ENCODE assay signal across 8 cellular contexts in the genomic region with DNA sequence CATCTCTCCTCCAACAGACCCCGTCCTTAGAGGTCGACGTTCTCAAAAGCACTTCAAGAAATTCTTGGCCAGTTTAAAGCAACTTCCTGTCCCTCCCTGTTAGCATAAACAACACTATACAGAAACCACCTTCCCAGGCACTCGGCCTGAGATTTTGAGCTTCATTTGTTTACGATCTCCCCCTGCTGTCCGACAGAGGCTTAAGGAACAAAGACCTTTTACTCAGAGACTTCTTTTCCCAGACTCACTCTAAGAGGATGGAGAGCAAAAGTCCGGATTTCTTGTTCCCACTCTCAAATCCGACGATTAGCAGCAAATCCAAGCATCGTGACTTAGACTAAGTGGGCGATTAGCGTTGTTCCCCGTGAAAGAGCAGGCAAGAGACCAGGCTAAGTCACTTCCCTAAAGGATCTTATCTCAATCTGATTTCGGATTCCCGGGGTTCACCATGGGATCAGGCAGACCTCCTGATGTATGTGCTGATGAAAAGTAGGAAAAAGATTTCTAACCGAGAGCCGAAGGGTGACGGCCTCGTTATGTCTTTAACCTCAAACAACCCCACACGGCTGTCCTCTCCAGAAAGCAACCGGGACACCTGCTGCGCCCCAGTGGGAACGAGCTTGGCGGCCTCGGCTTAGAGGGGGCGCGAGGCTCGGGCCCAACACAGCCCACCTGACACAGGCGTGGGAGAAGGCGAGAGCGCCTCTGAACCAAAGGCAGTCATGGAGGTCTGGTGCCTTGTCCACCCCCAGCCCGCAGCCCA. TPM values are rescaled to one million over a fixed set of nuclear protein-coding genes. Genes with fewer than 3 reads are reported as not detected.
A peak's percentile ranks its signal among the peaks of the same experiment; 100 is the strongest.
DNase-seq lines count a peak whose midpoint lies in the region; ATAC-seq and FAIRE-seq lines count a peak whose summit lies in the region.

No MANE protein-coding gene starts in this region.

- no peak overlapping the region for H2BK120ac ChIP-seq in neuronal stem cell (ENCODE audit: low read depth, low read length)

- no peaks in the 10 kb centered on the region for H3K27me3 ChIP-seq in neuronal stem cell (ENCODE audit: control insufficient read depth in 3 of 3, insufficient read depth in 3 of 3, low read depth in 1 of 3, low read length in 3 of 3)

- no peak overlapping the region for H4K8ac ChIP-seq in neuronal stem cell (ENCODE audit: low read depth, low read length)

- peak overlapping the region; percentile 98 for H2AFZ ChIP-seq in neuronal stem cell (ENCODE audit: low read length)

- no peaks in the 10 kb centered on the region for H3K27me3 Mint-ChIP-seq in activated naive CD4-positive, alpha-beta T cell treated with anti-CD3 and anti-CD28 coated beads, Interleukin-2, amount 10 ng/mL, durations not matched to agents 7 days and 5 days

- no peak overlapping the region for H4K91ac ChIP-seq in neuronal stem cell (ENCODE audit: low read depth, low read length, poor library complexity)

- peak overlapping the region; percentile 98 for H3K27ac Mint-ChIP-seq in activated naive CD4-positive, alpha-beta T cell treated with anti-CD3 and anti-CD28 coated beads, Interleukin-2, amount 10 ng/mL, durations not matched to agents 7 days and 5 days

- peak; percentile 29 for DNase-seq in NK-92 treated with Interleukin-12 subunit alpha and Interleukin-12 subunit beta, amount 100 ng/mL, for 24 hours (lab: John Stamatoyannopoulos, UW)
- DNase-seq in NK-92 (lab: John Stamatoyannopoulos, UW; ENCODE audit: unreplicated experiment) (no peak), RKO (ENCODE audit: low spot score) (peak; percentile 91), frontal cortex (ENCODE audit: low spot score in 2 of 2) (peak; percentile 60 to 70), neuronal stem cell (ENCODE audit: low spot score) (peak; percentile 62), NCI-H345 (lab: John Stamatoyannopoulos, UW) (no peak)
- DNase-seq in activated naive CD4-positive, alpha-beta T cell treated with anti-CD3 and anti-CD28 coated beads, Interleukin-2, amount 10 ng/mL, durations not matched to agents 7 days and 5 days: peak; percentile 76

- H2BK12ac ChIP-seq in neuronal stem cell (ENCODE audit: low read length): no peak overlapping the region

- ATAC-seq in HG03469 (IDR thresholded peaks at IDR 0.05; ENCODE audit: unreplicated experiment): peak; percentile 7

- no peak overlapping the region for H3K14ac ChIP-seq in neuronal stem cell (ENCODE audit: low read length)

- H2BK5ac ChIP-seq in neuronal stem cell (ENCODE audit: low read length): no peak overlapping the region

- WGBS in neuronal stem cell (ENCODE audit: extremely low coverage in 2 of 2, insufficient read length in 2 of 2, insufficient replicate concordance in 1 of 2), 2 donors: no CpG with 5 or more reads among the region's 32 CpGs

- H3K79me1 ChIP-seq in neuronal stem cell (ENCODE audit: low read depth, low read length): peaks cover 3% of the 10 kb centered on the region

- H3K9ac ChIP-seq in neuronal stem cell (ENCODE audit: low read depth, low read length, poor library complexity): peak overlapping the region; percentile 86

- H3K23ac ChIP-seq in neuronal stem cell (ENCODE audit: low read depth, low read length, poor library complexity): no peak overlapping the region

- peak overlapping the region; percentile 79 for H3K4me2 ChIP-seq in neuronal stem cell (ENCODE audit: insufficient read depth, low read length, poor library complexity, severe bottlenecking)

- H2AK5ac ChIP-seq in neuronal stem cell (ENCODE audit: low read depth, low read length): no peak overlapping the region

- H2BK15ac ChIP-seq in neuronal stem cell (ENCODE audit: low read length): no peak overlapping the region

- H3K36me3 Mint-ChIP-seq in activated naive CD4-positive, alpha-beta T cell treated with anti-CD3 and anti-CD28 coated beads, Interleukin-2, amount 10 ng/mL, durations not matched to agents 7 days and 5 days: peaks cover 18% of the 10 kb centered on the region

- H3K4me1 ChIP-seq in neuronal stem cell (ENCODE audit: control insufficient read depth in 2 of 2, insufficient read depth in 1 of 2, low read depth in 1 of 2, low read length in 2 of 2): peaks cover 4 to 7% of the 10 kb centered on the region in 2 donors

- H3K27ac ChIP-seq in neuronal stem cell (replicated peaks; ENCODE audit: low read length): no peak overlapping the region

- peaks cover 35% of the 10 kb centered on the region for H3K4me1 Mint-ChIP-seq in activated naive CD4-positive, alpha-beta T cell treated with anti-CD3 and anti-CD28 coated beads, Interleukin-2, amount 10 ng/mL, durations not matched to agents 7 days and 5 days

- peak overlapping the region; percentile 98 for H3K4me3 ChIP-seq in neuronal stem cell (ENCODE audit: low read length in 2 of 2)

- CTCF ChIA-PET in activated naive CD4-positive, alpha-beta T cell treated with anti-CD3 and anti-CD28 coated beads, Interleukin-2, amount 10 ng/mL, durations not matched to agents 7 days and 5 days (lab: Charles Lee): interaction anchor here (0.7 to 3.0 kb wide), 15 partner anchors 11 to 459 kb away, joined by 3 to 53 read pairs (median 3); no protein-coding TSS in a partner anchor

- peaks cover 12 to 40% of the 10 kb centered on the region in 2 donors for H3K36me3 ChIP-seq in neuronal stem cell (replicated peaks in 1 of 2; ENCODE audit: control insufficient read depth in 2 of 2, insufficient read depth in 2 of 2, low read length in 2 of 2)

- no peaks in the 10 kb centered on the region for H3K9me3 ChIP-seq in neuronal stem cell (replicated peaks in 1 of 2; ENCODE audit: control insufficient read depth in 2 of 2, insufficient read depth in 1 of 2, low read depth in 1 of 2, low read length in 2 of 2)

- H3K4me3 Mint-ChIP-seq in activated naive CD4-positive, alpha-beta T cell treated with anti-CD3 and anti-CD28 coated beads, Interleukin-2, amount 10 ng/mL, durations not matched to agents 7 days and 5 days: peak overlapping the region; percentile 96

- no peak for FAIRE-seq in frontal cortex (lab: Jason Lieb, UNC)

- H3K4ac ChIP-seq in neuronal stem cell (ENCODE audit: low read length): no peak overlapping the region

- H3K18ac ChIP-seq in neuronal stem cell (ENCODE audit: low read length): peak overlapping the region; percentile 21

- H3K9me3 Mint-ChIP-seq in activated naive CD4-positive, alpha-beta T cell treated with anti-CD3 and anti-CD28 coated beads, Interleukin-2, amount 10 ng/mL, durations not matched to agents 7 days and 5 days: no peaks in the 10 kb centered on the region

RNA-seq across cellular contexts. Expression of gene INPP5K, which starts 0.6 kb away (rescaled TPM):
- total RNA-seq in frontal cortex: 28.5 TPM
- 11.1 TPM for polyA plus RNA-seq in neuronal stem cell (2013, experiment 1 of 2)
- polyA plus RNA-seq in neuronal stem cell (2013, experiment 2 of 2): 10.1 TPM

RNA-seq across cellular contexts. Expression of gene MYO1C, which starts 23.3 kb away (rescaled TPM):
- total RNA-seq in frontal cortex: 9.0 TPM
- 42.3 TPM for polyA plus RNA-seq in neuronal stem cell (2013, experiment 1 of 2)
- polyA plus RNA-seq in neuronal stem cell (2013, experiment 2 of 2): 42.0 TPM

RNA-seq across cellular contexts. Expression of gene PITPNA, which starts 46.8 kb away (rescaled TPM):
- 18.8 TPM for total RNA-seq in frontal cortex
- 62.6 TPM for polyA plus RNA-seq in neuronal stem cell (2013, experiment 1 of 2)
- 64.6 TPM for polyA plus RNA-seq in neuronal stem cell (2013, experiment 2 of 2)

RNA-seq across cellular contexts. Expression of gene CRK, which starts 59.8 kb away (rescaled TPM):
- total RNA-seq in frontal cortex: 164 TPM
- 30.8 TPM for polyA plus RNA-seq in neuronal stem cell (2013, experiment 1 of 2)
- polyA plus RNA-seq in neuronal stem cell (2013, experiment 2 of 2): 32.4 TPM

Comparison
In these comparisons a context has a peak if more than half of its experiments do, and no peak if none do; other contexts are left out.
1. DNase-seq: peak in NK-92 treated with Interleukin-12 subunit alpha and Interleukin-12 subunit beta, amount 100 ng/mL, for 24 hours (single experiment), RKO (single experiment), activated naive CD4-positive, alpha-beta T cell treated with anti-CD3 and anti-CD28 coated beads, Interleukin-2, amount 10 ng/mL, durations not matched to agents 7 days and 5 days (single experiment), frontal cortex (2 of 2) and neuronal stem cell (single experiment); none in NK-92 (single experiment) and NCI-H345 (single experiment).